13 cellular contexts compared by ENCODE assay signal in genomic region chr10:104307576-104308438, GRCh38. TPM values are rescaled to one million over a fixed set of nuclear protein-coding genes. Genes with fewer than 3 reads are reported as not detected.
DNase-seq lines count a peak whose midpoint lies in the region; ATAC-seq and TF ChIP-seq lines count a peak whose summit lies in the region.
"Had no signal": no experiment of that assay in that cellular context is flagged by ENCODE, and none has a peak within 500 bp of the region (broad histone marks: within the 10 kb centered on the region; RNA-seq: fewer than 3 reads in every experiment).

No MANE protein-coding gene starts in this region.

- POLR2A ChIA-PET in WTC11 (lab: Charles Lee) (interaction anchor here (0.7 to 2.8 kb wide), 2 partner anchors 8 to 30 kb away, joined by 3 to 9 read pairs; partner anchors contain the start of gene ITPRIP), HEK293T (lab: Yijun Ruan, JAX) (no interaction called here)

- DNase-seq in activated CD4-positive, alpha-beta T cell treated with anti-CD3 and anti-CD28 coated beads, Interleukin-2, amount 10 ng/mL, durations not matched to agents 24 days and 14 days = peak; percentile 60
- DNase-seq in activated CD4-positive, alpha-beta T cell treated with anti-CD3 and anti-CD28 coated beads, Interleukin-2, amount 50 U/mL, for 1 hour = no peak
- no peak for DNase-seq in WTC11 (ENCODE audit: low spot score)
- no peak for DNase-seq in erythroblast (lab: John Stamatoyannopoulos, UW)
- DNase-seq in osteocyte (ENCODE audit: extremely low spot score, unreplicated experiment) = no peak
- DNase-seq in activated CD4-positive, CD25-positive, alpha-beta regulatory T cell treated with anti-CD3 and anti-CD28 coated beads, Interleukin-2, amount 50 U/mL, for 72 hours = no peak
- no peak for DNase-seq in NCI-H2081 treated with DMSO at 0.1 percent for 48 hours (lab: John Stamatoyannopoulos, UW)
- DNase-seq in HEK293T (ENCODE audit: extremely low spot score) = no peak
- DNase-seq: kidney; NCI-H1105; NCI-H446 treated with DMSO at 0.1 percent for 48 hours; stimulated activated CD4-positive, alpha-beta T cell treated with anti-CD3 and anti-CD28 coated beads, Interleukin-12 subunit alpha, Interleukin-12 subunit beta, amount 100 ng/mL, for 4 hours had no signal

- TF ChIP-seq CTCF in WTC11 (IDR thresholded peaks at IDR 0.05) (no peak), osteocyte (IDR thresholded peaks at IDR 0.05) (no peak)

- peak; percentile 14 for TF ChIP-seq POLR2A in erythroblast (IDR thresholded peaks at IDR 0.05; ENCODE audit: low read length)

- peaks cover 38% of the 10 kb centered on the region for H3K36me3 Mint-ChIP-seq in activated CD4-positive, alpha-beta T cell treated with anti-CD3 and anti-CD28 coated beads, Interleukin-2, amount 10 ng/mL, durations not matched to agents 24 days and 14 days (ENCODE audit: low read depth)
- H3K36me3 Mint-ChIP-seq in WTC11 = peaks cover 22% of the 10 kb centered on the region
- H3K36me3 Mint-ChIP-seq in osteocyte (ENCODE audit: unreplicated experiment) = peaks cover 14% of the 10 kb centered on the region

- H3K27me3 Mint-ChIP-seq in activated CD4-positive, alpha-beta T cell treated with anti-CD3 and anti-CD28 coated beads, Interleukin-2, amount 10 ng/mL, durations not matched to agents 24 days and 14 days = no peaks in the 10 kb centered on the region
- H3K27me3 Mint-ChIP-seq in WTC11 (ENCODE audit: low read depth) = peaks cover 3% of the 10 kb centered on the region; the same call in 1 of the 2 replicates
- H3K27me3 Mint-ChIP-seq in osteocyte (ENCODE audit: unreplicated experiment) = no peaks in the 10 kb centered on the region

- H3K9me3 Mint-ChIP-seq in activated CD4-positive, alpha-beta T cell treated with anti-CD3 and anti-CD28 coated beads, Interleukin-2, amount 10 ng/mL, durations not matched to agents 24 days and 14 days = no peaks in the 10 kb centered on the region
- H3K9me3 Mint-ChIP-seq in WTC11 (peaks cover 20% of the 10 kb centered on the region), osteocyte (ENCODE audit: unreplicated experiment) (no peaks in the 10 kb centered on the region)

- CTCF ChIA-PET in WTC11 (lab: Charles Lee) = interaction anchor here (0.5 to 3.7 kb wide), 13 partner anchors 7 to 307 kb away, joined by 3 to 55 read pairs (median 19); partner anchors contain the start of genes CFAP58 and ITPRIP
- CTCF ChIA-PET in HEK293T (lab: Yijun Ruan, JAX) = interaction anchor here (1.3 to 3.5 kb wide), 4 partner anchors 9 to 46 kb away, joined by 5 to 29 read pairs (median 16); partner anchors contain the start of gene CFAP58

- H3K27ac Mint-ChIP-seq in activated CD4-positive, alpha-beta T cell treated with anti-CD3 and anti-CD28 coated beads, Interleukin-2, amount 10 ng/mL, durations not matched to agents 24 days and 14 days = peak overlapping the region; percentile 71
- H3K27ac Mint-ChIP-seq in WTC11 (peak overlapping the region; percentile 34; the same call in 1 of the 2 replicates), osteocyte (ENCODE audit: unreplicated experiment) (peak overlapping the region; percentile 35)

- H3K4me3 Mint-ChIP-seq in activated CD4-positive, alpha-beta T cell treated with anti-CD3 and anti-CD28 coated beads, Interleukin-2, amount 10 ng/mL, durations not matched to agents 24 days and 14 days = peak overlapping the region; percentile 78
- no peak overlapping the region for H3K4me3 Mint-ChIP-seq in WTC11
- H3K4me3 Mint-ChIP-seq in osteocyte (ENCODE audit: unreplicated experiment) = no peak overlapping the region
- H3K4me3 Mint-ChIP-seq: neural crest cell had no signal

- intact Hi-C loops in activated CD4-positive, alpha-beta T cell treated with anti-CD3 and anti-CD28 coated beads, Interleukin-2, amount 10 ng/mL, durations not matched to agents 24 days and 14 days (cut with micrococcal nuclease) = loop anchor here (1.0 kb wide), 3 partner anchors 21 to 43 kb away; partner anchors contain the start of gene ITPRIP

- no peak for ATAC-seq in WTC11

- peaks cover 61% of the 10 kb centered on the region for H3K4me1 Mint-ChIP-seq in activated CD4-positive, alpha-beta T cell treated with anti-CD3 and anti-CD28 coated beads, Interleukin-2, amount 10 ng/mL, durations not matched to agents 24 days and 14 days
- peaks cover 6% of the 10 kb centered on the region for H3K4me1 Mint-ChIP-seq in WTC11
- peaks cover 51% of the 10 kb centered on the region for H3K4me1 Mint-ChIP-seq in osteocyte (ENCODE audit: unreplicated experiment)

TF ChIP-seq in WTC11, 78 proteins besides CTCF, POLR2A, EP300 and RAD21 (continues in another document):
- TF ChIP-seq, protein P1, sequence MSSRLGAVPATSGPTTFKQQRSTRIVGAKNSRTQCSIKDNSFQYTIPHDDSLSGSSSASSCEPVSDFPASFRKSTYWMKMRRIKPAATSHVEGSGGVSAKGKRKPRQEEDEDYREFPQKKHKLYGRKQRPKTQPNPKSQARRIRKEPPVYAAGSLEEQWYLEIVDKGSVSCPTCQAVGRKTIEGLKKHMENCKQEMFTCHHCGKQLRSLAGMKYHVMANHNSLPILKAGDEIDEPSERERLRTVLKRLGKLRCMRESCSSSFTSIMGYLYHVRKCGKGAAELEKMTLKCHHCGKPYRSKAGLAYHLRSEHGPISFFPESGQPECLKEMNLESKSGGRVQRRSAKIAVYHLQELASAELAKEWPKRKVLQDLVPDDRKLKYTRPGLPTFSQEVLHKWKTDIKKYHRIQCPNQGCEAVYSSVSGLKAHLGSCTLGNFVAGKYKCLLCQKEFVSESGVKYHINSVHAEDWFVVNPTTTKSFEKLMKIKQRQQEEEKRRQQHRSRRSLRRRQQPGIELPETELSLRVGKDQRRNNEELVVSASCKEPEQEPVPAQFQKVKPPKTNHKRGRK (CRISPR knock-in tag; IDR thresholded peaks at IDR 0.05; ENCODE audit: borderline replicate concordance) = no peak
- no peak for TF ChIP-seq GRHL2 (CRISPR knock-in tag; IDR thresholded peaks at IDR 0.05; ENCODE audit: insufficient replicate concordance, severe bottlenecking)
- TF ChIP-seq FOXJ3 (CRISPR knock-in tag; IDR thresholded peaks at IDR 0.05; ENCODE audit: borderline replicate concordance) = no peak
- no peak for TF ChIP-seq E2F1 (CRISPR knock-in tag; IDR thresholded peaks at IDR 0.05)

TF ChIP-seq in HEK293T, 16 proteins besides CTCF, POLR2A, EP300 and RAD21:
- no peak for TF ChIP-seq L3MBTL2 (conservative IDR thresholded peaks at IDR 0.05)
- TF ChIP-seq HDGF (IDR thresholded peaks at IDR 0.05; ENCODE audit: borderline replicate concordance) = no peak
- no peak for TF ChIP-seq BHLHE40 (IDR thresholded peaks at IDR 0.05; ENCODE audit: borderline replicate concordance)
- TF ChIP-seq, protein P2, sequence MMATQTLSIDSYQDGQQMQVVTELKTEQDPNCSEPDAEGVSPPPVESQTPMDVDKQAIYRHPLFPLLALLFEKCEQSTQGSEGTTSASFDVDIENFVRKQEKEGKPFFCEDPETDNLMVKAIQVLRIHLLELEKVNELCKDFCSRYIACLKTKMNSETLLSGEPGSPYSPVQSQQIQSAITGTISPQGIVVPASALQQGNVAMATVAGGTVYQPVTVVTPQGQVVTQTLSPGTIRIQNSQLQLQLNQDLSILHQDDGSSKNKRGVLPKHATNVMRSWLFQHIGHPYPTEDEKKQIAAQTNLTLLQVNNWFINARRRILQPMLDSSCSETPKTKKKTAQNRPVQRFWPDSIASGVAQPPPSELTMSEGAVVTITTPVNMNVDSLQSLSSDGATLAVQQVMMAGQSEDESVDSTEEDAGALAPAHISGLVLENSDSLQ (IDR thresholded peaks at IDR 0.05) = no peak
- no peak for TF ChIP-seq SUZ12 (IDR thresholded peaks at IDR 0.05)
- no peak for TF ChIP-seq FOXK2 (IDR thresholded peaks at IDR 0.05)
- TF ChIP-seq TARDBP (IDR thresholded peaks at IDR 0.05) = no peak
- no peak for TF ChIP-seq FOXM1 (IDR thresholded peaks at IDR 0.05; ENCODE audit: borderline replicate concordance)
- TF ChIP-seq SP1 (IDR thresholded peaks at IDR 0.05) = no peak
- no peak for TF ChIP-seq ZNF384 (IDR thresholded peaks at IDR 0.05)
- TF ChIP-seq ELF4 (IDR thresholded peaks at IDR 0.05) = no peak
- no peak for TF ChIP-seq ARNT (IDR thresholded peaks at IDR 0.05)
- no peak for TF ChIP-seq FOXA1 (IDR thresholded peaks at IDR 0.05)
- no peak for TF ChIP-seq CTBP1 (IDR thresholded peaks at IDR 0.05; ENCODE audit: borderline replicate concordance)
- TF ChIP-seq LEF1 (IDR thresholded peaks at IDR 0.05; ENCODE audit: borderline replicate concordance) = no peak
- no peak for TF ChIP-seq NFRKB (IDR thresholded peaks at IDR 0.05)
TF ChIP-seq in HEK293T: peak in this region for 0.

RNA-seq across cellular contexts. Expression of gene ITPRIP, which starts 30.5 kb away (rescaled TPM):
- 14.7 and 15.4 TPM in 2 replicates for total RNA-seq in activated CD4-positive, alpha-beta T cell treated with anti-CD3 and anti-CD28 coated beads, Interleukin-2, amount 10 ng/mL, durations not matched to agents 24 days and 14 days
- total RNA-seq in WTC11 (2021) (13.0 to 16.8 TPM (median 13.4 TPM) in 3 replicates), osteocyte (15.5 and 17.5 TPM in 2 replicates)

RNA-seq across cellular contexts. Expression of gene GSTO2, which starts 38.8 kb away (rescaled TPM):
- total RNA-seq in activated CD4-positive, alpha-beta T cell treated with anti-CD3 and anti-CD28 coated beads, Interleukin-2, amount 10 ng/mL, durations not matched to agents 24 days and 14 days = 0.77 and 1.3 TPM in 2 replicates
- total RNA-seq in WTC11 (2021) = 10.7 to 18.7 TPM (median 17.6 TPM) in 3 replicates
- total RNA-seq in osteocyte = 0.31 and 0.54 TPM in 2 replicates

RNA-seq across cellular contexts. Expression of gene CFAP58, which starts 45.8 kb away (rescaled TPM):
- 0.16 and 0.19 TPM in 2 replicates for total RNA-seq in activated CD4-positive, alpha-beta T cell treated with anti-CD3 and anti-CD28 coated beads, Interleukin-2, amount 10 ng/mL, durations not matched to agents 24 days and 14 days
- total RNA-seq in WTC11 (2021) = 0.92 to 1.1 TPM (median 1.0 TPM) in 3 replicates
- total RNA-seq in osteocyte = 0.16 and 0.29 TPM in 2 replicates

RNA-seq across cellular contexts. Expression of gene GSTO1, which starts 53.1 kb away (rescaled TPM):
- 136 and 140 TPM in 2 replicates for total RNA-seq in activated CD4-positive, alpha-beta T cell treated with anti-CD3 and anti-CD28 coated beads, Interleukin-2, amount 10 ng/mL, durations not matched to agents 24 days and 14 days
- total RNA-seq in WTC11 (2021) (87.9 to 99.5 TPM (median 99.2 TPM) in 3 replicates), osteocyte (71.8 and 77.4 TPM in 2 replicates)
